Comparison of ENCODE assay signal across 29 cellular contexts in genomic region chrX:6909396-6909795, GRCh38.
"Had no signal": no experiment of that assay in that cellular context is flagged by ENCODE, and none has a peak within 500 bp of the region (broad histone marks: within the 10 kb centered on the region; RNA-seq: fewer than 3 reads in every experiment).

No MANE protein-coding gene starts in this region.

- H3K4me3 ChIP-seq: breast epithelium, cardiac muscle cell, colonic mucosa, esophagus squamous epithelium, gastroesophageal sphincter had no signal

- H3K9me3 ChIP-seq: colonic mucosa, esophagus squamous epithelium, gastroesophageal sphincter had no signal

- H3K4me1 ChIP-seq: breast epithelium, colonic mucosa, esophagus squamous epithelium, gastroesophageal sphincter had no signal

- H3K27me3 ChIP-seq: breast epithelium, cardiac muscle cell, colonic mucosa, esophagus squamous epithelium, gastroesophageal sphincter had no signal

- DNase-seq: activated B cell treated with CpG ODN at 0.5 μM for 24 hours; activated CD4-positive, alpha-beta T cell treated with anti-CD3 and anti-CD28 coated beads for 48 hours; activated CD4-positive, alpha-beta T cell treated with anti-CD3 and anti-CD28 coated beads, Interleukin-2, amount 50 U/mL, for 1 hour; activated CD4-positive, alpha-beta T cell treated with anti-CD3 and anti-CD28 coated beads, Interleukin-2, amount 50 U/mL, for 48 hours; activated CD8-positive, alpha-beta memory T cell treated with anti-CD3 and anti-CD28 coated beads for 24 hours; activated CD8-positive, alpha-beta T cell treated with anti-CD3 and anti-CD28 coated beads for 36 hours; activated effector memory CD4-positive, alpha-beta T cell treated with Interleukin-2 at 50 U/mL for 16 hours; activated gamma-delta T cell treated with Interleukin-2 at 50 U/mL for 16 hours; activated naive CD4-positive, alpha-beta T cell treated with anti-CD3 and anti-CD28 coated beads, Interleukin-2, amount 50 U/mL, for 16 hours; activated naive CD4-positive, alpha-beta T cell treated with Interleukin-2 at 50 U/mL for 16 hours; activated T-cell treated with anti-CD3 and anti-CD28 coated beads, Interleukin-2, amount 50 U/mL, for 4 hours; amniotic stem cell; anterior cingulate cortex; central memory CD4-positive, alpha-beta T cell; cerebellar nuclear complex; colonic mucosa; effector CD8-positive, alpha-beta T cell; esophagus squamous epithelium; foreskin melanocyte; T-helper 1 cell; T-helper 17 cell; T1000; WERI-Rb-1 had no signal

- ATAC-seq: activated CD4-positive, CD25-positive, alpha-beta regulatory T cell treated with anti-CD3 and anti-CD28 coated beads, Interleukin-2, amount 50 U/mL, for 24 hours; activated CD8-positive, alpha-beta T cell treated with anti-CD3 and anti-CD28 coated beads for 36 hours; activated T-cell treated with anti-CD3 and anti-CD28 coated beads, Interleukin-2, amount 50 U/mL, for 4 hours; activated T-helper 17 cell treated with anti-CD3 and anti-CD28 coated beads, Interleukin-2, amount 50 U/mL, for 72 hours; gastroesophageal sphincter; T-helper 17 cell had no signal

- H3K36me3 ChIP-seq: breast epithelium, cardiac muscle cell, colonic mucosa, esophagus squamous epithelium, gastroesophageal sphincter, WERI-Rb-1 had no signal

- H3K27ac ChIP-seq: breast epithelium, cardiac muscle cell, colonic mucosa, epithelial cell of prostate, esophagus squamous epithelium, gastroesophageal sphincter, WERI-Rb-1 had no signal
